In the genomic region with DNA sequence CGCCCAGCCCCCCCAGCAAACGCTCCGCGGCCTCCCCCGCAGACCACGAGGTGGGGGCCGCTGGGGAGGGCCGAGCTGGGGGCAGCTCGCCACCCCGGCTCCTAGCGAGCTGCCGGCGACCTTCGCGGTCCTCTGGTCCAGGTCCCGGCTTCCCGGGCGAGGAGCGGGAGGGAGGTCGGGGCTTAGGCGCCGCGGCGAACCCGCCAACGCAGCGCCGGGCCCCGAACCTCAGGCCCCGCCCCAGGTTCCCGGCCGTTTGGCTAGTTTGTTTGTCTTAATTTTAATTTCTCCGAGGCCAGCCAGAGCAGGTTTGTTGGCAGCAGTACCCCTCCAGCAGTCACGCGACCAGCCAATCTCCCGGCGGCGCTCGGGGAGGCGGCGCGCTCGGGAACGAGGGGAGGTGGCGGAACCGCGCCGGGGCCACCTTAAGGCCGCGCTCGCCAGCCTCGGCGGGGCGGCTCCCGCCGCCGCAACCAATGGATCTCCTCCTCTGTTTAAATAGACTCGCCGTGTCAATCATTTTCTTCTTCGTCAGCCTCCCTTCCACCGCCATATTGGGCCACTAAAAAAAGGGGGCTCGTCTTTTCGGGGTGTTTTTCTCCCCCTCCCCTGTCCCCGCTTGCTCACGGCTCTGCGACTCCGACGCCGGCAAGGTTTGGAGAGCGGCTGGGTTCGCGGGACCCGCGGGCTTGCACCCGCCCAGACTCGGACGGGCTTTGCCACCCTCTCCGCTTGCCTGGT, we compare ENCODE assay signal across 8 cellular contexts. TPM values are rescaled to one million over a fixed set of nuclear protein-coding genes. Genes with fewer than 3 reads are reported as not detected.
A peak's percentile ranks its signal among the peaks of the same experiment; 100 is the strongest.
DNase-seq lines count a peak whose midpoint lies in the region; ATAC-seq lines count a peak whose summit lies in the region.

Gene CDKN1B (plus strand): TSS at position 524 of the 741 bp plus-strand sequence. CDS start 472 bp downstream, outside the sequence.

- ATAC-seq in GM19467 (IDR thresholded peaks at IDR 0.05; ENCODE audit: unreplicated experiment), result peak; percentile 40

- POLR2A ChIA-PET in activated CD8-positive, alpha-beta memory T cell treated with anti-CD3 and anti-CD28 coated beads for 36 hours (lab: Charles Lee), result interaction anchor here (0.6 to 3.3 kb wide), 8 partner anchors 8 to 360 kb away, joined by 3 to 72 read pairs (median 12); partner anchors contain the start of gene BORCS5

- CTCF ChIA-PET in activated CD8-positive, alpha-beta memory T cell treated with anti-CD3 and anti-CD28 coated beads for 36 hours (lab: Charles Lee), result interaction anchor here (1.8 to 2.2 kb wide), 2 partner anchors 8 to 19 kb away, joined by 14 to 15 read pairs; no protein-coding TSS in a partner anchor

- DNase-seq in CD1c-positive myeloid dendritic cell (ENCODE audit: extremely low spot score) (peak; percentile 94), HT1080 (ENCODE audit: low read depth) (peak; percentile 96), NOMO-1 (lab: John Stamatoyannopoulos, UW; ENCODE audit: unreplicated experiment in 2 of 2) (peak; percentile 92), lung microvascular endothelial cell (ENCODE audit: low read depth in 2 of 2) (peak; percentile 97 to 98)
- DNase-seq in effector CD8-positive, alpha-beta T cell (lab: John Stamatoyannopoulos, UW), result peak; percentile 78
- peak; percentile 67 to 82 (median 76) for DNase-seq in stimulated activated CD4-positive, alpha-beta T cell treated with anti-CD3 and anti-CD28 coated beads, TNF-alpha, amount 100 ng/mL, for 24 hours (ENCODE audit: low read depth in 3 of 3)

RNA-seq across cellular contexts. Expression of gene CDKN1B, which starts in this region (rescaled TPM):
- total RNA-seq in HT1080 (2014; rRNA removed; shearing (Covaris generic)), result 18.9 and 24.0 TPM in 2 replicates
- polyA plus RNA-seq in HT1080 (2015; cell fraction: cytosol; rRNA removed), result 16.8 and 18.8 TPM in 2 replicates
- polyA plus RNA-seq in HT1080 (2015; cell fraction: nucleus; rRNA removed), result 24.8 and 27.6 TPM in 2 replicates
- total RNA-seq in activated CD8-positive, alpha-beta memory T cell treated with anti-CD3 and anti-CD28 coated beads for 36 hours, result 10 to 100 TPM; 33.5 to 33.8 TPM
- total RNA-seq in lung microvascular endothelial cell, result 55.1 and 78.2 TPM in 2 replicates

Comparison
In these comparisons a context has a peak if more than half of its experiments do, and no peak if none do; other contexts are left out.
1. Peak in every context shown above with its lines: DNase-seq and ATAC-seq.